In genomic region chr6:169723200-169723909, GRCh38 we compare ENCODE assay signal across 8 cellular contexts. TPM values are rescaled to one million over a fixed set of nuclear protein-coding genes. Genes with fewer than 3 reads are reported as not detected.
A peak's percentile ranks its signal among the peaks of the same experiment; 100 is the strongest.
DNase-seq lines count a peak whose midpoint lies in the region; ATAC-seq and TF ChIP-seq lines count a peak whose summit lies in the region.

No MANE protein-coding gene starts in this region.

- no peaks in the 10 kb centered on the region for H3K27me3 Mint-ChIP-seq in IgD-negative memory B cell

- H3K27ac ChIP-seq in VCaP (peak overlapping the region; percentile 95), breast epithelium (peak overlapping the region; percentile 95 to 98), skeletal muscle tissue (ENCODE audit: low read depth, low read length) (peak overlapping the region; percentile 84)

- H3K4me3 ChIP-seq in breast epithelium: peak overlapping the region; percentile 48 to 91 (median 77)
- H3K4me3 ChIP-seq in skeletal muscle tissue (ENCODE audit: low read length in 3 of 3): peak overlapping the region; percentile 84 to 94 (median 85)

- H3K4me1 ChIP-seq in breast epithelium (peaks cover 0 to 9% of the 10 kb centered on the region in 2 donors), skeletal muscle tissue (ENCODE audit: control insufficient read depth in 3 of 3, insufficient read depth in 3 of 3, low read length in 3 of 3) (peaks cover 15 to 24% (median 17%) of the 10 kb centered on the region in 3 donors)

- H3K27ac Mint-ChIP-seq in IgD-negative memory B cell: peak overlapping the region; percentile 91 to 99 (median 92)

- H3K36me3 ChIP-seq in breast epithelium (no peaks in the 10 kb centered on the region), skeletal muscle tissue (ENCODE audit: control insufficient read depth in 3 of 3, insufficient read depth in 3 of 3, low read length in 3 of 3) (no peaks in the 10 kb centered on the region)

- TF ChIP-seq POLR2A in breast epithelium (IDR thresholded peaks at IDR 0.05): no peak

- peak; percentile 38 for ATAC-seq in GM21515 (IDR thresholded peaks at IDR 0.05; ENCODE audit: unreplicated experiment)

- H3K9me3 Mint-ChIP-seq in IgD-negative memory B cell: no peaks in the 10 kb centered on the region

- DNase-seq in EL (peak; percentile 73), breast epithelium (ENCODE audit: low spot score in 2 of 2) (peak; percentile 80), iPS-NIHi7 (ENCODE audit: extremely low spot score) (peak; percentile 48), NCI-H187 treated with DMSO at 0.1 percent for 48 hours (lab: John Stamatoyannopoulos, UW) (no peak)

- H3K27me3 ChIP-seq in breast epithelium: no peaks in the 10 kb centered on the region
- no peaks in the 10 kb centered on the region for H3K27me3 ChIP-seq in skeletal muscle tissue (ENCODE audit: control insufficient read depth in 3 of 3, insufficient read depth in 3 of 3, low read length in 3 of 3)

- no peaks in the 10 kb centered on the region for H3K36me3 Mint-ChIP-seq in IgD-negative memory B cell

- H3K4me3 Mint-ChIP-seq in IgD-negative memory B cell: peak overlapping the region; percentile 91 to 97 (median 94)

- peak overlapping the region; percentile 85 to 93 (median 89) for H3K9ac ChIP-seq in skeletal muscle tissue (ENCODE audit: low read depth in 1 of 3, low read length in 3 of 3)

- TF ChIP-seq CTCF in VCaP (conservative IDR thresholded peaks at IDR 0.05): no peak
- TF ChIP-seq CTCF in breast epithelium (IDR thresholded peaks at IDR 0.05): no peak

- H3K9me3 ChIP-seq in breast epithelium (no peaks in the 10 kb centered on the region), skeletal muscle tissue (ENCODE audit: control insufficient read depth in 3 of 3, low read length in 3 of 3) (no peaks in the 10 kb centered on the region)

- intact Hi-C loops in breast epithelium (cut with DNase I; ENCODE audit: low total_unique reads): no loop called here

- peaks cover 11 to 27% (median 24%) of the 10 kb centered on the region in 3 donors for H3K4me1 Mint-ChIP-seq in IgD-negative memory B cell

RNA-seq across cellular contexts. Expression of gene PHF10, which starts 0.9 kb away (rescaled TPM):
- 7.1 TPM for polyA plus RNA-seq in IgD-negative memory B cell
- total RNA-seq in breast epithelium (10 to 100 TPM; 50.1 to 79.2 (median 61.6) TPM), skeletal muscle tissue (29.7 TPM)

RNA-seq across cellular contexts. Expression of gene C6orf120, which starts 21.4 kb away (rescaled TPM):
- polyA plus RNA-seq in IgD-negative memory B cell: 7.8 TPM
- total RNA-seq in breast epithelium (10 to 100 TPM; 29.5 to 49.0 (median 33.4) TPM), skeletal muscle tissue (19.8 TPM)

RNA-seq across cellular contexts. Expression of gene WDR27, which starts 21.5 kb away (rescaled TPM):
- 8.6 TPM for polyA plus RNA-seq in IgD-negative memory B cell
- 10 to 100 TPM; 21.3 to 68.6 (median 56.4) TPM for total RNA-seq in breast epithelium
- total RNA-seq in skeletal muscle tissue: 24.5 TPM

RNA-seq across cellular contexts. Expression of gene DYNLT2, which starts 28.0 kb away (rescaled TPM):
- 1.0 TPM for polyA plus RNA-seq in IgD-negative memory B cell
- total RNA-seq in breast epithelium (1 to 10 TPM; 1.9 to 2.6 (median 2.3) TPM), skeletal muscle tissue (0.52 TPM)

RNA-seq across cellular contexts. Expression of gene ERMARD, which starts 28.1 kb away (rescaled TPM):
- 9.0 TPM for polyA plus RNA-seq in IgD-negative memory B cell
- 10 to 100 TPM; 20.6 to 31.0 (median 27.7) TPM for total RNA-seq in breast epithelium
- 16.2 TPM for total RNA-seq in skeletal muscle tissue
